In genomic region chr1:79550402-79550801, GRCh38 we compare ENCODE assay signal across 25 cellular contexts.
"Had no signal": no experiment of that assay in that cellular context is flagged by ENCODE, and none has a peak within 500 bp of the region (broad histone marks: within the 10 kb centered on the region; RNA-seq: fewer than 3 reads in every experiment).

No MANE protein-coding gene starts in this region.

- H3K27me3 ChIP-seq: stomach, suprapubic skin, testis, tibial artery, tibial nerve, transverse colon, upper lobe of left lung, upper lobe of right lung, uterus, vagina had no signal

- H3K27ac ChIP-seq: stomach, suprapubic skin, testis, thoracic aorta, tibial artery, tibial nerve, transverse colon, upper lobe of left lung, upper lobe of right lung, uterus, vagina had no signal

- ATAC-seq: stimulated activated effector memory CD8-positive, alpha-beta T cell treated with anti-CD3 and anti-CD28 coated beads, Interleukin-12 subunit alpha, Interleukin-12 subunit beta, amount 100 ng/mL, for 72 hours; stimulated activated memory B cell treated with anti-CD40 and anti-IgM and Interleukin-4, amounts not matched to agents 10 μg/mL and 1 μg/mL and 100 μg/mL, for 72 hours; stimulated activated naive B cell treated with anti-CD40 and anti-IgM and Interleukin-4, amounts not matched to agents 10 μg/mL and 1 μg/mL and 100 μg/mL, for 72 hours; stimulated activated naive CD8-positive, alpha-beta T cell treated with anti-CD3 and anti-CD28 coated beads, Interleukin-15, amount 100 ng/mL, for 72 hours; stimulated activated naive CD8-positive, alpha-beta T cell treated with anti-CD3 and anti-CD28 coated beads, Interleukin-15, Interleukin-2, amounts not matched to agents 100 U/mL and 50 U/mL, for 24 hours; upper lobe of right lung had no signal

- H3K9me3 ChIP-seq: stomach, suprapubic skin, testis, thoracic aorta, tibial artery, tibial nerve, transverse colon, upper lobe of left lung, upper lobe of right lung, uterus, vagina had no signal

- H3K4me1 ChIP-seq: stomach, suprapubic skin, testis, tibial artery, tibial nerve, transverse colon, upper lobe of left lung, upper lobe of right lung, uterus, vagina had no signal

- H3K36me3 ChIP-seq: stomach, suprapubic skin, thoracic aorta, tibial artery, tibial nerve, transverse colon, upper lobe of left lung, upper lobe of right lung, uterus, vagina had no signal

- H3K4me3 ChIP-seq: stomach, suprapubic skin, testis, thoracic aorta, tibial artery, tibial nerve, transverse colon, upper lobe of left lung, upper lobe of right lung, uterus, vagina had no signal

- DNase-seq: stimulated activated CD4-positive, alpha-beta T cell treated with anti-CD3 and anti-CD28 coated beads, Interleukin-2, amount 100 ng/mL, for 48 hours; stimulated activated CD4-positive, alpha-beta T cell treated with anti-CD3 and anti-CD28 coated beads, Interleukin-4, amount 100 ng/mL, for 1 hour; stimulated activated CD4-positive, alpha-beta T cell treated with anti-CD3 and anti-CD28 coated beads, Interleukin-4, amount 100 ng/mL, for 24 hours; stimulated activated CD4-positive, alpha-beta T cell treated with anti-CD3 and anti-CD28 coated beads, Interleukin-4, amount 100 ng/mL, for 4 hours; stimulated activated CD8-positive, alpha-beta memory T cell treated with anti-CD3 and anti-CD28 coated beads, Interleukin-4, amount 100 ng/mL, for 48 hours; stimulated activated naive B cell treated with anti-CD40 and anti-IgM and Interleukin-4, amounts not matched to agents 10 μg/mL and 1 μg/mL and 100 μg/mL, for 72 hours; stimulated activated naive CD4-positive, alpha-beta T cell; stimulated activated naive CD4-positive, alpha-beta T cell treated with Interleukin-2 at 50 U/mL for 16 hours; stimulated activated naive CD8-positive, alpha-beta T cell treated with anti-CD3 and anti-CD28 coated beads, Interleukin-15, amount 100 ng/mL, for 72 hours; stimulated activated naive CD8-positive, alpha-beta T cell treated with anti-CD3 and anti-CD28 coated beads, Interleukin-15, Interleukin-2, amounts not matched to agents 100 U/mL and 50 U/mL, for 24 hours; stomach; substantia nigra; testis; tibial artery; transverse colon; trophoblast cell; upper lobe of left lung; upper lobe of right lung; uterus had no signal
